27 cellular contexts compared by ENCODE assay signal in the genomic region with DNA sequence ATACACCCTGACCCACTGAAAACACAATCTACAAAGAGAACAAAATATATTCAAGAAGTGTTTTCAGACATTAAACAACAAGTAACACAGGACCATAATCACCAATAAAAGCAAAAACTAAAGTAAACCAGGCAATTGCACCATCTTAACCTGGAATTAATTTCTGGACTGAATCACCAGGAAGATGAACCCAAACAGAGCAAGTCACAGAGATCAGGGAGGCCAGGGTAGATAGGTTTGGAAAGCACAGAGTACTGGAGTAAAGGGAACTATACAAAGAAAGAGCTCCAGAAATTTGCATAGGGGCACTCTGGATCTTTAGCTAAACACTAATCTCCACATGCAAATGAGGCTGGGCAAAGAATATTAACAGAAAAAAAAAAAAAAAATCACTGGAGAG.
"Had no signal": no experiment of that assay in that cellular context is flagged by ENCODE, and none has a peak within 500 bp of the region (broad histone marks: within the 10 kb centered on the region; RNA-seq: fewer than 3 reads in every experiment).

No MANE protein-coding gene starts in this region.

- H3K27me3 ChIP-seq: ascending aorta, cardiac muscle cell, SJCRH30 had no signal

- H3K36me3 ChIP-seq: ascending aorta, cardiac muscle cell, SJCRH30 had no signal

- DNase-seq: activated CD4-positive, alpha-beta T cell treated with anti-CD3 and anti-CD28 coated beads, Interleukin-2, amount 10 ng/mL, durations not matched to agents 24 days and 14 days; activated CD4-positive, alpha-beta T cell treated with anti-CD3 and anti-CD28 coated beads, Interleukin-2, amount 50 U/mL, for 4 hours; activated CD8-positive, alpha-beta T cell treated with anti-CD3 and anti-CD28 coated beads for 36 hours; activated gamma-delta T cell; activated naive CD4-positive, alpha-beta T cell treated with Interleukin-2 at 50 U/mL for 16 hours; activated naive CD8-positive, alpha-beta T cell treated with anti-CD3 and anti-CD28 coated beads, Interleukin-2, amount 10 ng/mL, durations not matched to agents 7 days and 5 days; activated T-cell treated with anti-CD3 and anti-CD28 coated beads, Interleukin-2, amount 50 U/mL, for 1 hour; amygdala; KG1; MM.1S; MV-4-11; NCI-H1092 treated with DMSO at 0.1 percent for 48 hours; NCI-H1417; NCI-H146; NCI-H187; NCI-H2029 treated with DMSO at 0.1 percent for 48 hours; NCI-H2107; NCI-H2171 treated with DMSO at 0.1 percent for 48 hours; NCI-H2227 treated with DMSO at 0.1 percent for 48 hours; NCI-H446; NCI-H510A treated with DMSO at 0.1 percent for 48 hours; SHP77; SJCRH30 had no signal

- H3K27ac ChIP-seq: cardiac muscle cell, SJCRH30, SK-N-MC had no signal

- ATAC-seq: activated CD8-positive, alpha-beta T cell treated with anti-CD3 and anti-CD28 coated beads for 36 hours; Panc1 had no signal

- H3K4me3 ChIP-seq: ascending aorta, cardiac muscle cell, SJCRH30, SK-N-MC had no signal
